10 cellular contexts compared by ENCODE assay signal in the genomic region with DNA sequence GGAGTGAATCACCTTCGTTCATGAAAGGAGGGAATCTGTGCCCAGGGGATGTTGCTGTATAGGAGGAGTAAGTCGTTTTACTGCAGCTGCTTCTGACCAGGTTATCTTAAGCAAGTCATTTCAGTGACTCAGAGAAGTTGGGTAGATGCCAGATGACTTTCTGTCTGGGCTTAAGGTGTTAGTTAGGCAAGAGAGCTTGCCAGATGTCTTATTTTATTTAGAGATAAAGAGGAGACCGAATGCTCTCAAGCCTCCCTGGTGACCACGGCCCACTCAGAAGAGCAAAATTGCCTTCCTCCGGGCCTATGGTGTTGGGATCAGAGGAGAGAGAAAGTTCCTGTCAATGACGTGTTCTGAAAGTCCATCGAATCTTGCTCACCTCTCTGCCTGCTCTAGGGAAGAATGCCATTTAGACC. TPM values are rescaled to one million over a fixed set of nuclear protein-coding genes. Genes with fewer than 3 reads are reported as not detected.
DNase-seq lines count a peak whose midpoint lies in the region; ATAC-seq and TF ChIP-seq lines count a peak whose summit lies in the region.
"Had no signal": no experiment of that assay in that cellular context is flagged by ENCODE, and none has a peak within 500 bp of the region (broad histone marks: within the 10 kb centered on the region; RNA-seq: fewer than 3 reads in every experiment).

No MANE protein-coding gene starts in this region.

- ATAC-seq in GM21529 (IDR thresholded peaks at IDR 0.05; ENCODE audit: unreplicated experiment), result no peak
- ATAC-seq: stimulated activated naive B cell treated with anti-CD40 and anti-IgM and Interleukin-4, amounts not matched to agents 10 μg/mL and 1 μg/mL and 100 μg/mL, for 72 hours had no signal

- peaks cover 34% of the 10 kb centered on the region for H3K4me1 Mint-ChIP-seq in HFFc6 (ENCODE audit: low read depth)
- H3K4me1 Mint-ChIP-seq in progenitor cell of endocrine pancreas (ENCODE audit: low read depth), result no peaks in the 10 kb centered on the region

- CTCF ChIA-PET in SK-N-SH (lab: Yijun Ruan, JAX), result interaction anchor here (1.3 to 1.8 kb wide), 6 partner anchors 12 to 1142 kb away, joined by 3 to 20 read pairs (median 5); a partner anchor contains a TSS

- no peaks in the 10 kb centered on the region for H3K79me2 ChIP-seq in SK-N-SH (ENCODE audit: insufficient read depth)

- no peak for TF ChIP-seq RAD21 in SK-N-SH (IDR thresholded peaks at IDR 0.05; ENCODE audit: low read length)

- no peaks in the 10 kb centered on the region for H3K27me3 ChIP-seq in SK-N-SH (ENCODE audit: insufficient read depth)
- H3K27me3 ChIP-seq: cardiac muscle cell had no signal

- H3F3A ChIP-seq in SK-N-SH (replicated peaks; ENCODE audit: insufficient read depth), result peaks cover 13% of the 10 kb centered on the region

- WGBS in SK-N-SH (ENCODE audit: low lambda C conversion rate), result 23% methylated on average over 6 of the region's 7 CpGs

- no peaks in the 10 kb centered on the region for H3K9me3 ChIP-seq in SK-N-SH

- no peak overlapping the region for H3K4me3 ChIP-seq in SK-N-SH (ENCODE audit: low read depth in 2 of 2, low read length in 1 of 2)
- H3K4me3 ChIP-seq: cardiac muscle cell had no signal

- DNase-seq in A172 (ENCODE audit: low spot score) (peak; percentile 90), HFFc6 (peak; percentile 84), SK-N-SH (no peak), fibroblast of peridontal ligament (ENCODE audit: extremely low read depth) (peak; percentile 55), NCI-H748 (lab: John Stamatoyannopoulos, UW; ENCODE audit: unreplicated experiment) (no peak), progenitor cell of endocrine pancreas (ENCODE audit: low spot score, unreplicated experiment) (no peak)
- no peak for DNase-seq in activated T-cell treated with anti-CD3 and anti-CD28 coated beads, Interleukin-2, amount 50 U/mL, for 1 hour
- DNase-seq: stimulated activated naive B cell treated with anti-CD40 and anti-IgM and Interleukin-4, amounts not matched to agents 10 μg/mL and 1 μg/mL and 100 μg/mL, for 72 hours had no signal

- peak in 1 of 2 experiments; percentile 58; a peak in 1 of 4 replicates for TF ChIP-seq EP300 in SK-N-SH (IDR thresholded peaks at IDR 0.05; ENCODE audit: borderline replicate concordance in 1 of 2, low read depth in 1 of 2, low read length in 1 of 2)

- no peaks in the 10 kb centered on the region for H3K4me1 ChIP-seq in SK-N-SH (ENCODE audit: control insufficient read depth in 1 of 2, insufficient read depth in 2 of 2, low read depth in 1 of 2, low read length in 1 of 2)

- H3K9ac ChIP-seq in SK-N-SH, result no peak overlapping the region

- peak overlapping the region in 1 of 2 experiments; percentile 19; a peak in 1 of 4 replicates for H3K27ac ChIP-seq in SK-N-SH (ENCODE audit: low read depth in 2 of 2, low read length in 1 of 2)
- H3K27ac ChIP-seq: cardiac muscle cell had no signal

- H3K36me3 Mint-ChIP-seq in HFFc6 (ENCODE audit: low read depth) (no peaks in the 10 kb centered on the region), progenitor cell of endocrine pancreas (ENCODE audit: insufficient read depth) (no peaks in the 10 kb centered on the region)

- H3K27ac Mint-ChIP-seq in HFFc6 (0 out of 2 replicates have a peak overlapping the region, but pooled peaks have one; percentile 5), progenitor cell of endocrine pancreas (no peak overlapping the region)
- H3K27ac Mint-ChIP-seq: stimulated activated naive B cell treated with anti-CD40 and anti-IgM and Interleukin-4, amounts not matched to agents 10 μg/mL and 1 μg/mL and 100 μg/mL, for 72 hours had no signal

- H3K9me2 ChIP-seq in SK-N-SH, result no peaks in the 10 kb centered on the region

- H3K4me2 ChIP-seq in SK-N-SH, result no peak overlapping the region

- no peak overlapping the region for H2AFZ ChIP-seq in SK-N-SH (ENCODE audit: low read depth)

- peak overlapping the region; percentile 36; the same call in 1 of the 2 replicates for H3K4me3 Mint-ChIP-seq in HFFc6
- no peak overlapping the region for H3K4me3 Mint-ChIP-seq in progenitor cell of endocrine pancreas (ENCODE audit: low read depth)
- H3K4me3 Mint-ChIP-seq: stimulated activated naive B cell treated with anti-CD40 and anti-IgM and Interleukin-4, amounts not matched to agents 10 μg/mL and 1 μg/mL and 100 μg/mL, for 72 hours had no signal

- H3K27me3 Mint-ChIP-seq in HFFc6 (ENCODE audit: insufficient read depth) (peaks cover 5% of the 10 kb centered on the region), progenitor cell of endocrine pancreas (peaks cover 3% of the 10 kb centered on the region)

- H3K36me3 ChIP-seq in SK-N-SH (replicated peaks in 1 of 2; ENCODE audit: control insufficient read depth in 1 of 2, insufficient read depth in 2 of 2, low read length in 1 of 2), result no peaks in the 10 kb centered on the region
- H3K36me3 ChIP-seq: cardiac muscle cell had no signal

- TF ChIP-seq CTCF in HFFc6 (IDR thresholded peaks at IDR 0.05) (no peak), SK-N-SH (IDR thresholded peaks at IDR 0.05) (no peak), progenitor cell of endocrine pancreas (IDR thresholded peaks at IDR 0.05; ENCODE audit: unreplicated experiment) (no peak)

- POLR2A ChIA-PET in SK-N-SH (lab: Yijun Ruan, JAX), result no interaction called here

- no peaks in the 10 kb centered on the region for H4K20me1 ChIP-seq in SK-N-SH (ENCODE audit: insufficient read depth)

- H3K9me3 Mint-ChIP-seq in HFFc6 (no peaks in the 10 kb centered on the region), progenitor cell of endocrine pancreas (ENCODE audit: low read depth) (no peaks in the 10 kb centered on the region)

TF ChIP-seq in SK-N-SH, 30 proteins besides CTCF, POLR2A, EP300 and RAD21:
- TF ChIP-seq FOSL2 (IDR thresholded peaks at IDR 0.05; ENCODE audit: borderline replicate concordance, low read depth), result peak; percentile 54; the same call in 1 of the 2 replicates
- TF ChIP-seq JUND (IDR thresholded peaks at IDR 0.05), result peak; percentile 48
- no peak for TF ChIP-seq RFX5 (IDR thresholded peaks at IDR 0.05; ENCODE audit: low read length)
- TF ChIP-seq, protein P1, sequence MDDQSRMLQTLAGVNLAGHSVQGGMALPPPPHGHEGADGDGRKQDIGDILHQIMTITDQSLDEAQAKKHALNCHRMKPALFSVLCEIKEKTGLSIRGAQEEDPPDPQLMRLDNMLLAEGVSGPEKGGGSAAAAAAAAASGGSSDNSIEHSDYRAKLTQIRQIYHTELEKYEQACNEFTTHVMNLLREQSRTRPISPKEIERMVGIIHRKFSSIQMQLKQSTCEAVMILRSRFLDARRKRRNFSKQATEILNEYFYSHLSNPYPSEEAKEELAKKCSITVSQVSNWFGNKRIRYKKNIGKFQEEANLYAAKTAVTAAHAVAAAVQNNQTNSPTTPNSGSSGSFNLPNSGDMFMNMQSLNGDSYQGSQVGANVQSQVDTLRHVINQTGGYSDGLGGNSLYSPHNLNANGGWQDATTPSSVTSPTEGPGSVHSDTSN (IDR thresholded peaks at IDR 0.05), result peak; percentile 44; the same call in 1 of the 2 replicates
- peak; percentile 78 for TF ChIP-seq TCF12 (IDR thresholded peaks at IDR 0.05)
- no peak for TF ChIP-seq CHD2 (IDR thresholded peaks at IDR 0.05; ENCODE audit: low read length, partially characterized antibody)
- peak; percentile 88 for TF ChIP-seq NFIC (IDR thresholded peaks at IDR 0.05; ENCODE audit: borderline replicate concordance)

RNA-seq across cellular contexts. Expression of a gene that starts 16.3 kb away (rescaled TPM):
- total RNA-seq in A172 (2014; rRNA removed; shearing (Covaris generic)), result 10.8 and 14.1 TPM in 2 replicates
- 10 to 100 TPM; 15.8 to 22.4 (median 17.6) TPM for total RNA-seq in HFFc6 (2021; fragmentation: NEBNext Ultra II Directional; extraction: Animal tissue kit (Norgen Biotek cat#: 25700))
- 20.9 and 23.2 TPM in 2 replicates for polyA plus RNA-seq in SK-N-SH (2012; rRNA removed)
- polyA plus RNA-seq in SK-N-SH (2012; cell fraction: cytosol; rRNA removed), result 9.2 and 15.9 TPM in 2 replicates
- 93.0 and 172 TPM in 2 replicates for polyA plus RNA-seq in SK-N-SH (2012; cell fraction: nucleus; rRNA removed)
- total RNA-seq in progenitor cell of endocrine pancreas, result 49.2 and 50.2 TPM in 2 replicates

Comparison
In these comparisons a context has a peak if more than half of its experiments do, and no peak if none do; other contexts are left out.
1. DNase-seq: peak in A172 (single experiment), HFFc6 (single experiment) and fibroblast of peridontal ligament (single experiment); none in SK-N-SH (single experiment), NCI-H748 (single experiment), activated T-cell treated with anti-CD3 and anti-CD28 coated beads, Interleukin-2, amount 50 U/mL, for 1 hour (single experiment) and progenitor cell of endocrine pancreas (single experiment).